Comparison of ENCODE assay signal across 8 cellular contexts in the genomic region with DNA sequence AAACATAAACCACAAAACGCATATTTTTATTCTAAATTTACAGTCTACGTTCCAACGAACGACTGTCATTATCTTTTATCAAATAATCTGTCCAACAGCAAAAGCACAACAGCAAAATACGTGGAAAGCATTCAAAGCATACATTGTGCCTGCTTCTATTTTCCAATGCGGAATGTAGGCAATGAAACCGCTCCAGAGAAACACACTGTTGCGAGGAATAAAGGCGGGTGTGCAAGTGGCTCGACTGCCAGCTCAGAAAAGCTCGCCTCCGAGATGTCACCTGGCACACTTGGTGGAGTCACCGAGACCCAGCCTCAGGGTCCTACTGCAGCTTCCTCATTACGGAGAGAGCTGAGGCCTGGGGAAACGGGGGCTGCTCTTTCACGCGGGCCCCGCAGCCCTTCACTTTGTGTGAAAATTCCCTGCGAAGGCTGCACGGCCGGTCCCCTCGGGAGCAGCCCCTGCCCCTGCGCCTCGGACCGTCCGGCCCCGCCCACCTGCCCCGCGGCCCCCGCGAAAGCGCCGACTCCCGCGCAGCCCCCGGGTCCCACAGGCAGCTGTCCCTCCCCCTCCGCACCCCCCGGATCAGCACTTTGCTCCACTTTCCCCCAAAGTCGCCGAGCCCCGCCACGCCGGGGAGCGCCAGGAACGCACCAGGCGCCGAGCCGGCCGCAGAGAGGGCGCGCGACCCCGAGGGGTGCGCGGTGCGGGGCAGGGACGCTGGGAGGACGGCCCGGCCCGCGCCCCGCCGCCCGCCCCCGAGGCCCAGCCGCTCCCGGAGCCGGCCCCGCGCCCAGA. TPM values are rescaled to one million over a fixed set of nuclear protein-coding genes. Genes with fewer than 3 reads are reported as not detected.
A peak's percentile ranks its signal among the peaks of the same experiment; 100 is the strongest.
DNase-seq lines count a peak whose midpoint lies in the region; ATAC-seq, FAIRE-seq and TF ChIP-seq lines count a peak whose summit lies in the region.

No MANE protein-coding gene starts in this region.

- H3K27me3 Mint-ChIP-seq in activated T-cell treated with anti-CD3 and anti-CD28 coated beads, Interleukin-2, amount 50 U/mL, for 4 hours (ENCODE audit: low read depth), result no peaks in the 10 kb centered on the region
- no peaks in the 10 kb centered on the region for H3K27me3 Mint-ChIP-seq in stimulated activated memory B cell treated with anti-CD40 and anti-IgM and Interleukin-4, amounts not matched to agents 10 μg/mL and 1 μg/mL and 100 μg/mL, for 72 hours

- CTCF ChIA-PET in A549 (lab: Yijun Ruan, JAX) (interaction anchor here (0.6 to 1.4 kb wide), 3 partner anchors 9 to 410 kb away, joined by 3 to 4 read pairs (median 3); no protein-coding TSS in a partner anchor), RWPE1 (lab: Yijun Ruan, JAX) (interaction anchor here (0.7 to 1.2 kb wide), 4 partner anchors 66 to 206 kb away, joined by 3 to 5 read pairs (median 4); a partner anchor contains a TSS)

- H3K9me3 Mint-ChIP-seq in activated T-cell treated with anti-CD3 and anti-CD28 coated beads, Interleukin-2, amount 50 U/mL, for 4 hours, result no peaks in the 10 kb centered on the region
- H3K9me3 Mint-ChIP-seq in stimulated activated memory B cell treated with anti-CD40 and anti-IgM and Interleukin-4, amounts not matched to agents 10 μg/mL and 1 μg/mL and 100 μg/mL, for 72 hours, result no peaks in the 10 kb centered on the region

- 30% methylated on average over 11 of the region's 70 CpGs for WGBS in A549 (ENCODE audit: missing lambda C conversion rate)

- POLR2A ChIA-PET in A549 (lab: Yijun Ruan, JAX), result no interaction called here
- POLR2A ChIA-PET in RWPE1 (lab: Yijun Ruan, JAX; ENCODE audit: low non-redundant PET), result no interaction called here

- H3K4me2 ChIP-seq in A549, result peak overlapping the region; percentile 99

- TF ChIP-seq CTCF in A549 (IDR thresholded peaks at IDR 0.05) (no peak), RWPE1 (conservative IDR thresholded peaks at IDR 0.05; ENCODE audit: low read depth) (no peak)

- H3K27me3 ChIP-seq in muscle layer of duodenum (ENCODE audit: low read depth, low read length), result no peaks in the 10 kb centered on the region

- H3K27ac ChIP-seq in A549 (peak overlapping the region; percentile 70 to 89), muscle layer of duodenum (ENCODE audit: low read length) (peak overlapping the region; percentile 87), RWPE1 (no peak overlapping the region)

- H3K4me3 ChIP-seq in A549, result peak overlapping the region; percentile 85
- H3K4me3 ChIP-seq in muscle layer of duodenum (ENCODE audit: low read depth in 1 of 2, low read length in 2 of 2), result peak overlapping the region; percentile 80 to 87

- peak overlapping the region; percentile 84 for H3K4me3 Mint-ChIP-seq in activated T-cell treated with anti-CD3 and anti-CD28 coated beads, Interleukin-2, amount 50 U/mL, for 4 hours
- peak overlapping the region; percentile 77 for H3K4me3 Mint-ChIP-seq in stimulated activated memory B cell treated with anti-CD40 and anti-IgM and Interleukin-4, amounts not matched to agents 10 μg/mL and 1 μg/mL and 100 μg/mL, for 72 hours

- FAIRE-seq in A549 (lab: Jason Lieb, UNC), result no peak

- peak; percentile 15 to 21; a peak in 2 of 6 replicates for ATAC-seq in A549
- peak; percentile 14 for ATAC-seq in GM21723 (IDR thresholded peaks at IDR 0.05; ENCODE audit: unreplicated experiment)
- ATAC-seq in activated T-cell treated with anti-CD3 and anti-CD28 coated beads, Interleukin-2, amount 50 U/mL, for 4 hours, result peak; percentile 32 to 35
- ATAC-seq in esophagus mucosa, result peak; percentile 53
- peak; percentile 59 for ATAC-seq in stimulated activated memory B cell treated with anti-CD40 and anti-IgM and Interleukin-4, amounts not matched to agents 10 μg/mL and 1 μg/mL and 100 μg/mL, for 72 hours

- peak overlapping the region; percentile 48 for H3K27ac Mint-ChIP-seq in stimulated activated memory B cell treated with anti-CD40 and anti-IgM and Interleukin-4, amounts not matched to agents 10 μg/mL and 1 μg/mL and 100 μg/mL, for 72 hours

- H3K36me3 Mint-ChIP-seq in activated T-cell treated with anti-CD3 and anti-CD28 coated beads, Interleukin-2, amount 50 U/mL, for 4 hours (ENCODE audit: insufficient read depth), result peaks cover 3% of the 10 kb centered on the region
- no peaks in the 10 kb centered on the region for H3K36me3 Mint-ChIP-seq in stimulated activated memory B cell treated with anti-CD40 and anti-IgM and Interleukin-4, amounts not matched to agents 10 μg/mL and 1 μg/mL and 100 μg/mL, for 72 hours

- H3K36me3 ChIP-seq in muscle layer of duodenum (ENCODE audit: control insufficient read depth in 1 of 2, insufficient read depth in 2 of 2, low read length in 2 of 2), result no peaks in the 10 kb centered on the region

- no peak for TF ChIP-seq EP300 in A549 (IDR thresholded peaks at IDR 0.05)

- TF ChIP-seq RAD21 in A549 (conservative IDR thresholded peaks at IDR 0.05 in 1 of 2, IDR thresholded peaks at IDR 0.05 in 1 of 2), result no peak

- H3K9me3 ChIP-seq in A549, result no peaks in the 10 kb centered on the region
- no peaks in the 10 kb centered on the region for H3K9me3 ChIP-seq in muscle layer of duodenum (ENCODE audit: control insufficient read depth in 1 of 2, low read length in 2 of 2)

- no peak for TF ChIP-seq POLR2A in A549 (IDR thresholded peaks at IDR 0.05; ENCODE audit: low read length)

- H3K4me1 Mint-ChIP-seq in activated T-cell treated with anti-CD3 and anti-CD28 coated beads, Interleukin-2, amount 50 U/mL, for 4 hours (ENCODE audit: low read depth), result peaks cover 74% of the 10 kb centered on the region
- peaks cover 57% of the 10 kb centered on the region for H3K4me1 Mint-ChIP-seq in stimulated activated memory B cell treated with anti-CD40 and anti-IgM and Interleukin-4, amounts not matched to agents 10 μg/mL and 1 μg/mL and 100 μg/mL, for 72 hours

- peaks cover 5% of the 10 kb centered on the region; the same call in 2 of the 3 replicates for H3K4me1 ChIP-seq in A549
- peaks cover 0 to 34% of the 10 kb centered on the region in 2 donors for H3K4me1 ChIP-seq in muscle layer of duodenum (ENCODE audit: control insufficient read depth in 1 of 2, insufficient read depth in 2 of 2, low read length in 2 of 2)

- DNase-seq in A549 (ENCODE audit: low read depth in 1 of 2, low spot score in 1 of 2) (peak in 1 of 2 experiments; percentile 10), NCI-H526 (lab: John Stamatoyannopoulos, UW) (peak; percentile 77 to 87), RWPE1 (ENCODE audit: low spot score) (no peak)
- DNase-seq in activated T-cell treated with anti-CD3 and anti-CD28 coated beads, Interleukin-2, amount 50 U/mL, for 4 hours, result peak; percentile 51

TF ChIP-seq in A549, 52 proteins besides CTCF, POLR2A, EP300 and RAD21:
- TF ChIP-seq ESRRA (IDR thresholded peaks at IDR 0.05; ENCODE audit: borderline replicate concordance, low read length), result no peak
- no peak for TF ChIP-seq ZC3H11A (IDR thresholded peaks at IDR 0.05)
- TF ChIP-seq SREBF2 (IDR thresholded peaks at IDR 0.05), result no peak
- TF ChIP-seq ZFP36 (IDR thresholded peaks at IDR 0.05; ENCODE audit: borderline replicate concordance, partially characterized antibody), result no peak
- no peak for TF ChIP-seq NFE2L2 (conservative IDR thresholded peaks at IDR 0.05; ENCODE audit: low read length)
- TF ChIP-seq EHF (CRISPR knock-in tag; IDR thresholded peaks at IDR 0.05), result no peak
- TF ChIP-seq PHF8 (IDR thresholded peaks at IDR 0.05; ENCODE audit: borderline replicate concordance, low read depth), result no peak
- no peak for TF ChIP-seq FOXS1 (CRISPR knock-in tag; IDR thresholded peaks at IDR 0.05)
- TF ChIP-seq NR3C1 (IDR thresholded peaks at IDR 0.05), result no peak
- no peak for TF ChIP-seq CHD4 (IDR thresholded peaks at IDR 0.05; ENCODE audit: borderline replicate concordance)
- TF ChIP-seq, protein P1, sequence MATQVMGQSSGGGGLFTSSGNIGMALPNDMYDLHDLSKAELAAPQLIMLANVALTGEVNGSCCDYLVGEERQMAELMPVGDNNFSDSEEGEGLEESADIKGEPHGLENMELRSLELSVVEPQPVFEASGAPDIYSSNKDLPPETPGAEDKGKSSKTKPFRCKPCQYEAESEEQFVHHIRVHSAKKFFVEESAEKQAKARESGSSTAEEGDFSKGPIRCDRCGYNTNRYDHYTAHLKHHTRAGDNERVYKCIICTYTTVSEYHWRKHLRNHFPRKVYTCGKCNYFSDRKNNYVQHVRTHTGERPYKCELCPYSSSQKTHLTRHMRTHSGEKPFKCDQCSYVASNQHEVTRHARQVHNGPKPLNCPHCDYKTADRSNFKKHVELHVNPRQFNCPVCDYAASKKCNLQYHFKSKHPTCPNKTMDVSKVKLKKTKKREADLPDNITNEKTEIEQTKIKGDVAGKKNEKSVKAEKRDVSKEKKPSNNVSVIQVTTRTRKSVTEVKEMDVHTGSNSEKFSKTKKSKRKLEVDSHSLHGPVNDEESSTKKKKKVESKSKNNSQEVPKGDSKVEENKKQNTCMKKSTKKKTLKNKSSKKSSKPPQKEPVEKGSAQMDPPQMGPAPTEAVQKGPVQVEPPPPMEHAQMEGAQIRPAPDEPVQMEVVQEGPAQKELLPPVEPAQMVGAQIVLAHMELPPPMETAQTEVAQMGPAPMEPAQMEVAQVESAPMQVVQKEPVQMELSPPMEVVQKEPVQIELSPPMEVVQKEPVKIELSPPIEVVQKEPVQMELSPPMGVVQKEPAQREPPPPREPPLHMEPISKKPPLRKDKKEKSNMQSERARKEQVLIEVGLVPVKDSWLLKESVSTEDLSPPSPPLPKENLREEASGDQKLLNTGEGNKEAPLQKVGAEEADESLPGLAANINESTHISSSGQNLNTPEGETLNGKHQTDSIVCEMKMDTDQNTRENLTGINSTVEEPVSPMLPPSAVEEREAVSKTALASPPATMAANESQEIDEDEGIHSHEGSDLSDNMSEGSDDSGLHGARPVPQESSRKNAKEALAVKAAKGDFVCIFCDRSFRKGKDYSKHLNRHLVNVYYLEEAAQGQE (IDR thresholded peaks at IDR 0.05), result no peak
- TF ChIP-seq JUNB (IDR thresholded peaks at IDR 0.05), result no peak
- no peak for TF ChIP-seq KDM1A (IDR thresholded peaks at IDR 0.05; ENCODE audit: low read depth)

RNA-seq across cellular contexts. Expression of a gene that starts 0.7 kb away (rescaled TPM):
- 2.3 and 2.6 TPM in 2 replicates for polyA plus RNA-seq in A549 (2011; rRNA removed)
- 0.67 and 0.89 TPM in 2 replicates for polyA plus RNA-seq in A549 (2012; cell fraction: cytosol; rRNA removed)
- polyA plus RNA-seq in A549 (2012; cell fraction: nucleus; rRNA removed), result 0.53 and 0.88 TPM in 2 replicates
- 0.61 to 0.77 TPM (median 0.75 TPM) in 3 replicates for polyA plus RNA-seq in A549 (2017; fragmentation: RNase III; extraction: RNeasy Plus Mini Kit Qiagen cat#74134 plus additional on column Dnase treatment)
- polyA minus RNA-seq in A549 (2011; rRNA and poly(A)+ RNA removed), result 0.78 and 1.1 TPM in 2 replicates
- 10 to 100 TPM; 24.8 to 33.1 (median 32.4) TPM for total RNA-seq in activated T-cell treated with anti-CD3 and anti-CD28 coated beads, Interleukin-2, amount 50 U/mL, for 4 hours
- 5.6 TPM for total RNA-seq in esophagus mucosa
